1 cellular context compared by ENCODE assay signal in genomic region chr11:119850822-119851409, GRCh38.
TF ChIP-seq lines count a peak whose summit lies in the region.

No MANE protein-coding gene starts in this region.

TF ChIP-seq in Ishikawa, 13 proteins besides CTCF, POLR2A, EP300 and RAD21:
- peak; percentile 51; the same call in 1 of the 2 replicates for TF ChIP-seq REST (IDR thresholded peaks at IDR 0.05; ENCODE audit: low read depth)
- no peak for TF ChIP-seq TCF12 (IDR thresholded peaks at IDR 0.05; ENCODE audit: low read depth)
